In the genomic region with DNA sequence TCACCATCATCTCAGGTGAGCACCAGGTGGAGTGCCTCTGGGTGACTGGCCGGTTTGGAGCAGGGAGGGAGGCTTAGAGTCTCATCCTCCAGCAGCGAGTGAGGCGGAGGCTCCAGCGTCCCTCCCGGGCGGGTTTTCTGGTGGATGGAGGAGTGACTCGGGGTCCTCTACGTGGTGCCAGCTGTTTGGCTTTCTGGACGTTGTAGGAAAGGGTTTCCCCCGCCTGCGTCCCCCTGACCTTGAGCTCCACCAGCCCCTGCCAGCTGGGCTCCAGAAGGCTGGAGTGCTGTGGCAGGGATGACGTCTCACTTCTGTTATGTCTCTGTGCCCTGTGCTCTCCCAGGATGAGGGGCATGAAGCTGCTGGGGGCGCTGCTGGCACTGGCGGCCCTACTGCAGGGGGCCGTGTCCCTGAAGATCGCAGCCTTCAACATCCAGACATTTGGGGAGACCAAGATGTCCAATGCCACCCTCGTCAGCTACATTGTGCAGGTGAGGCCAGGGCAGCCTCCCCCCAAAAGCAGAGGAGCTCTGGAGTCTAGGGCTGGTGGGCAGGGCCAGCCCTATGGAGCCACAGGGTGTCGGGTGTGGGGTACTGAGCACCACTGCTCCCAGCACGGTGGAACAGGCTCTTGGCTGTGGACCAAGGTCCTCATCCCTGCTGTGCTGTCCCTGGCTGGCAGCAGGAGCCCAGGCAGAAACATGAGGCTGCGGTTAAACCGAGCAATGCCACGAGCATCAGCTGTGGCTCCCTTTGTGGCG, we compare ENCODE assay signal across 18 cellular contexts. TPM values are rescaled to one million over a fixed set of nuclear protein-coding genes. Genes with fewer than 3 reads are reported as not detected.
DNase-seq lines count a peak whose midpoint lies in the region; ATAC-seq, FAIRE-seq and TF ChIP-seq lines count a peak whose summit lies in the region.
"Had no signal": no experiment of that assay in that cellular context is flagged by ENCODE, and none has a peak within 500 bp of the region (broad histone marks: within the 10 kb centered on the region; RNA-seq: fewer than 3 reads in every experiment).

No MANE protein-coding gene starts in this region.

- H3K4me1 ChIP-seq in DOHH2 (ENCODE audit: control insufficient read depth, low read length), result peaks cover 12% of the 10 kb centered on the region
- no peaks in the 10 kb centered on the region for H3K4me1 ChIP-seq in IMR-90 (ENCODE audit: control insufficient read depth, insufficient read depth, low read length)
- H3K4me1 ChIP-seq: ascending aorta had no signal

- H3K14ac ChIP-seq in IMR-90 (replicated peaks; ENCODE audit: low read depth, low read length), result no peak overlapping the region

- H3K27ac ChIP-seq in DOHH2 (ENCODE audit: low read depth, low read length), result peak overlapping the region; percentile 34
- no peak overlapping the region for H3K27ac ChIP-seq in IMR-90 (ENCODE audit: insufficient read depth, low read length)
- H3K27ac ChIP-seq: ascending aorta had no signal

- H3K9me1 ChIP-seq in IMR-90 (ENCODE audit: insufficient read depth, low read length), result peaks cover 14% of the 10 kb centered on the region

- no peaks in the 10 kb centered on the region for H3K27me3 Mint-ChIP-seq in progenitor cell of endocrine pancreas
- H3K27me3 Mint-ChIP-seq: memory B cell had no signal

- H2AK5ac ChIP-seq in IMR-90 (ENCODE audit: low read depth, low read length), result no peak overlapping the region

- no peak overlapping the region for H2BK5ac ChIP-seq in IMR-90 (ENCODE audit: low read depth, low read length, poor library complexity, severe bottlenecking)

- no peak overlapping the region for H3K4ac ChIP-seq in IMR-90 (ENCODE audit: low read depth, low read length)

- H3K18ac ChIP-seq in IMR-90 (ENCODE audit: low read depth, low read length), result no peak overlapping the region

- no peaks in the 10 kb centered on the region; the same call in 1 of the 2 replicates for H3K79me2 ChIP-seq in DOHH2 (ENCODE audit: control insufficient read depth, low read length)

- H3K36me3 ChIP-seq in DOHH2 (ENCODE audit: control insufficient read depth, low read length), result peaks cover 94% of the 10 kb centered on the region
- H3K36me3 ChIP-seq in IMR-90 (ENCODE audit: control insufficient read depth, insufficient read depth, low read length), result peaks cover 59% of the 10 kb centered on the region

- H4K20me1 ChIP-seq in DOHH2 (ENCODE audit: control insufficient read depth, insufficient read depth, low read depth, low read length) (no peaks in the 10 kb centered on the region), IMR-90 (ENCODE audit: insufficient read depth, low read length) (peaks cover 10% of the 10 kb centered on the region)

- DNase-seq in IMR-90 (no peak), left cardiac atrium (no peak), progenitor cell of endocrine pancreas (ENCODE audit: low spot score, unreplicated experiment) (no peak), frontal cortex (ENCODE audit: low spot score in 2 of 2) (no peak), MV-4-11 (lab: John Stamatoyannopoulos, UW) (no peak), NCI-H446 treated with DMSO at 0.1 percent for 48 hours (lab: John Stamatoyannopoulos, UW) (no peak)
- DNase-seq: activated CD4-positive, alpha-beta T cell treated with anti-CD3 and anti-CD28 coated beads, Interleukin-2, amount 50 U/mL, for 4 hours; MM.1S; NCI-H2081 treated with DMSO at 0.1 percent for 48 hours; NCI-H748 treated with DMSO at 0.1 percent for 48 hours; occipital lobe; SIG-M5; stimulated activated CD4-positive, alpha-beta T cell treated with anti-CD3 and anti-CD28 coated beads, Interleukin-12 subunit alpha, Interleukin-12 subunit beta, amount 100 ng/mL, for 4 hours had no signal

- peak overlapping the region; percentile 97 for H3K27ac Mint-ChIP-seq in progenitor cell of endocrine pancreas
- H3K27ac Mint-ChIP-seq: activated T-helper 2 cell treated with anti-CD3 and anti-CD28 coated beads, Interferon-gamma antibody, Interleukin-2, Interleukin-4, amounts not matched to agents 10 μg/mL and 5 μg/mL and 100 μg/mL, durations not matched to agents 14 hours and 24 hours and 36 hours; memory B cell had no signal

- no peak overlapping the region for H4K5ac ChIP-seq in IMR-90 (ENCODE audit: low read depth, low read length)

- peaks cover 22% of the 10 kb centered on the region for H3F3A ChIP-seq in DOHH2 (ENCODE audit: control insufficient read depth, insufficient read depth)

- H2AFZ ChIP-seq in IMR-90 (replicated peaks; ENCODE audit: low read length, poor library complexity), result peak overlapping the region; percentile 3

- H4K8ac ChIP-seq in IMR-90 (ENCODE audit: low read depth in 2 of 2, low read length in 2 of 2), result no peak overlapping the region

- WGBS in IMR-90 (ENCODE audit: extremely low coverage in 2 of 2, insufficient read length in 1 of 2), 2 experiments, result 93% methylated on average over 9 of the region's 23 CpGs; no CpG with 5 or more reads in 1 of the 2 experiments

- H3K9me3 ChIP-seq in DOHH2 (ENCODE audit: control insufficient read depth, insufficient read depth, low read length), result no peaks in the 10 kb centered on the region
- no peaks in the 10 kb centered on the region for H3K9me3 ChIP-seq in IMR-90 (ENCODE audit: control insufficient read depth, insufficient read depth, low read length)
- H3K9me3 ChIP-seq: ascending aorta had no signal

- in situ Hi-C loops in IMR-90 (cut with MboI; ENCODE audit: low sequenced_read_pairs), result no loop called here

- peak overlapping the region; percentile 31 for H2AK9ac ChIP-seq in IMR-90 (replicated peaks; ENCODE audit: low read depth, low read length, poor library complexity)

- H3K27me3 ChIP-seq in DOHH2 (ENCODE audit: control insufficient read depth, low read length), result no peaks in the 10 kb centered on the region
- no peaks in the 10 kb centered on the region for H3K27me3 ChIP-seq in IMR-90 (ENCODE audit: control insufficient read depth, insufficient read depth, low read length)
- H3K27me3 ChIP-seq: ascending aorta had no signal

- peaks cover 26% of the 10 kb centered on the region for H3K36me3 Mint-ChIP-seq in progenitor cell of endocrine pancreas (ENCODE audit: insufficient read depth)

- peaks cover 17% of the 10 kb centered on the region for H3K4me1 Mint-ChIP-seq in progenitor cell of endocrine pancreas (ENCODE audit: low read depth)

- TF ChIP-seq CTCF in DOHH2 (IDR thresholded peaks at IDR 0.05; ENCODE audit: low read depth, low read length, poor library complexity, severe bottlenecking) (no peak), IMR-90 (conservative IDR thresholded peaks at IDR 0.05; ENCODE audit: low read depth, low read length) (no peak), progenitor cell of endocrine pancreas (IDR thresholded peaks at IDR 0.05; ENCODE audit: unreplicated experiment) (no peak)

- BruUV-seq in IMR-90 (replicated peaks; lab: Mats Ljungman, UMichigan), result no TSS peak

- H2BK15ac ChIP-seq in IMR-90 (ENCODE audit: low read depth, low read length), result no peak overlapping the region

- no peak overlapping the region for H3K9ac ChIP-seq in IMR-90 (ENCODE audit: low read depth, low read length)

- no peak overlapping the region for H2BK120ac ChIP-seq in IMR-90 (ENCODE audit: low read depth, low read length)

- H3K4me3 ChIP-seq in DOHH2 (ENCODE audit: low read length) (no peak overlapping the region), IMR-90 (ENCODE audit: insufficient read depth, low read depth, low read length) (no peak overlapping the region)
- H3K4me3 ChIP-seq: ascending aorta had no signal

- POLR2A ChIA-PET in IMR-90 (lab: Charles Lee; ENCODE audit: unreplicated experiment), result no interaction called here

- H4K91ac ChIP-seq in IMR-90 (ENCODE audit: insufficient read depth, low read depth, low read length), result no peak overlapping the region

- dilution Hi-C loops in IMR-90 (cut with HindIII; ENCODE audit: low sequenced_read_pairs, unreplicated experiment), result no loop called here

- no peak for TF ChIP-seq POLR2A in IMR-90 (IDR thresholded peaks at IDR 0.05; ENCODE audit: low read depth, low read length)

- H3K9me2 ChIP-seq in DOHH2 (replicated peaks; ENCODE audit: control insufficient read depth, low read length), result no peaks in the 10 kb centered on the region

- H3K56ac ChIP-seq in IMR-90 (ENCODE audit: extremely low read depth, insufficient read depth, low read length), result no peak overlapping the region

- FAIRE-seq in frontal cortex (lab: Jason Lieb, UNC), result no peak
- FAIRE-seq: GM12892 had no signal

- no peak overlapping the region for H3K4me2 ChIP-seq in DOHH2 (ENCODE audit: low read length)
- no peak overlapping the region for H3K4me2 ChIP-seq in IMR-90 (ENCODE audit: low read depth, low read length)

- CTCF ChIA-PET in IMR-90 (lab: Yijun Ruan, JAX), result no interaction called here

- ATAC-seq in IMR-90 (ENCODE audit: low read depth) (no peak), left cardiac atrium (peak; percentile 25 to 31)

- no peaks in the 10 kb centered on the region for H3K9me3 Mint-ChIP-seq in progenitor cell of endocrine pancreas (ENCODE audit: low read depth)
- H3K9me3 Mint-ChIP-seq: activated T-helper 2 cell treated with anti-CD3 and anti-CD28 coated beads, Interferon-gamma antibody, Interleukin-2, Interleukin-4, amounts not matched to agents 10 μg/mL and 5 μg/mL and 100 μg/mL, durations not matched to agents 14 hours and 24 hours and 36 hours; memory B cell had no signal

- intact Hi-C loops in IMR-90 (cut with micrococcal nuclease), result no loop called here
- intact Hi-C loops in left cardiac atrium (cut with DNase I), result no loop called here

- peaks cover 0 to 12% of the 10 kb centered on the region in 2 experiments; a peak in 1 of 4 replicates for H3K79me1 ChIP-seq in IMR-90 (ENCODE audit: low read depth in 1 of 2, low read length in 2 of 2)

- no peak overlapping the region for H2BK20ac ChIP-seq in IMR-90 (ENCODE audit: low read depth, low read length)

- H3K4me3 Mint-ChIP-seq in progenitor cell of endocrine pancreas (ENCODE audit: low read depth), result peak overlapping the region; percentile 48
- H3K4me3 Mint-ChIP-seq: memory B cell had no signal

- no peak for TF ChIP-seq RAD21 in IMR-90 (IDR thresholded peaks at IDR 0.05; ENCODE audit: low read length)

- H3K23ac ChIP-seq in IMR-90 (ENCODE audit: low read depth, low read length), result no peak overlapping the region

TF ChIP-seq in IMR-90, 13 proteins besides CTCF, POLR2A, EP300 and RAD21 (continues in another document):
- no peak for TF ChIP-seq MAFK (IDR thresholded peaks at IDR 0.05; ENCODE audit: low read depth, low read length)

RNA-seq across cellular contexts. Expression of a gene that starts 0.7 kb away (rescaled TPM):
- total RNA-seq in IMR-90 (2012; rRNA removed), result 5.4 and 6.1 TPM in 2 replicates
- 12.9 and 15.9 TPM in 2 replicates for polyA plus RNA-seq in IMR-90 (2012; rRNA removed)
- polyA plus RNA-seq in IMR-90 (2012; cell fraction: cytosol; rRNA removed), result 3.6 and 9.3 TPM in 2 replicates
- polyA plus RNA-seq in IMR-90 (2012; cell fraction: nucleus; rRNA removed; ENCODE audit: low replicate concordance), result 35.4 and 59.0 TPM in 2 replicates
- total RNA-seq in left cardiac atrium, result 1 to 10 TPM; 3.0 to 5.8 TPM
- total RNA-seq in progenitor cell of endocrine pancreas, result 43.6 and 49.3 TPM in 2 replicates
- 25.7 TPM for total RNA-seq in frontal cortex

RNA-seq across cellular contexts. Expression of a gene that starts 43.8 kb away (rescaled TPM):
- 1.3 and 1.7 TPM in 2 replicates for total RNA-seq in IMR-90 (2012; rRNA removed)
- 2.8 and 3.1 TPM in 2 replicates for polyA plus RNA-seq in IMR-90 (2012; rRNA removed)
- polyA plus RNA-seq in IMR-90 (2012; cell fraction: cytosol; rRNA removed), result 1.2 TPM in 2 replicates
- 7.8 and 9.9 TPM in 2 replicates for polyA plus RNA-seq in IMR-90 (2012; cell fraction: nucleus; rRNA removed; ENCODE audit: low replicate concordance)
- total RNA-seq in left cardiac atrium, result 1 to 10 TPM; 2.5 to 2.8 TPM
- 13.8 and 14.0 TPM in 2 replicates for total RNA-seq in progenitor cell of endocrine pancreas
- total RNA-seq in frontal cortex, result 4.5 TPM
